17 cellular contexts compared by ENCODE assay signal in genomic region chr11:87368876-87369480, GRCh38.
A peak's percentile ranks its signal among the peaks of the same experiment; 100 is the strongest.
DNase-seq lines count a peak whose midpoint lies in the region; ATAC-seq and TF ChIP-seq lines count a peak whose summit lies in the region.
"Had no signal": no experiment of that assay in that cellular context is flagged by ENCODE, and none has a peak within 500 bp of the region (broad histone marks: within the 10 kb centered on the region; RNA-seq: fewer than 3 reads in every experiment).

No MANE protein-coding gene starts in this region.

- no peaks in the 10 kb centered on the region for H3K36me3 Mint-ChIP-seq in activated naive CD4-positive, alpha-beta T cell treated with anti-CD3 and anti-CD28 coated beads, Interleukin-2, amount 50 U/mL, for 72 hours

- no peak for ATAC-seq in HG02840 (IDR thresholded peaks at IDR 0.05; ENCODE audit: low FRiP score, unreplicated experiment)
- ATAC-seq in activated naive CD4-positive, alpha-beta T cell treated with anti-CD3 and anti-CD28 coated beads, Interleukin-2, amount 50 U/mL, for 72 hours, result no peak

- H3K4me3 ChIP-seq in cardiac fibroblast (replicated peaks in 1 of 2; ENCODE audit: low read depth in 2 of 2, low read length in 2 of 2), result no peak overlapping the region
- H3K4me3 ChIP-seq: adrenal gland, lung had no signal

- H3K9me3 Mint-ChIP-seq in activated naive CD4-positive, alpha-beta T cell treated with anti-CD3 and anti-CD28 coated beads, Interleukin-2, amount 50 U/mL, for 72 hours, result no peaks in the 10 kb centered on the region
- H3K9me3 Mint-ChIP-seq: H9 had no signal

- no peak overlapping the region for H3K27ac Mint-ChIP-seq in activated naive CD4-positive, alpha-beta T cell treated with anti-CD3 and anti-CD28 coated beads, Interleukin-2, amount 50 U/mL, for 72 hours

- TF ChIP-seq CTCF in cardiac fibroblast (IDR thresholded peaks at IDR 0.05; ENCODE audit: low read depth, low read length), result no peak

- DNase-seq in HPDE6-E6E7 (ENCODE audit: extremely low spot score) (peak; percentile 35), NCI-H2107 treated with DMSO at 0.1 percent for 48 hours (lab: John Stamatoyannopoulos, UW; ENCODE audit: unreplicated experiment) (peak; percentile 74), cardiac fibroblast (ENCODE audit: low read depth in 2 of 2) (peak; percentile 6 to 15), kidney tubule cell (ENCODE audit: low spot score) (peak; percentile 61), Kasumi-1 (lab: John Stamatoyannopoulos, UW) (no peak), DMS114 treated with DMSO at 0.1 percent for 48 hours (lab: John Stamatoyannopoulos, UW; ENCODE audit: unreplicated experiment) (no peak)
- DNase-seq in activated naive CD4-positive, alpha-beta T cell treated with anti-CD3 and anti-CD28 coated beads, Interleukin-2, amount 50 U/mL, for 72 hours (ENCODE audit: low spot score in 2 of 2), result no peak
- DNase-seq: activated CD4-positive, alpha-beta T cell treated with anti-CD3 and anti-CD28 coated beads for 1 hour; activated T-cell treated with anti-CD3 and anti-CD28 coated beads, Interleukin-2, amount 50 U/mL, for 1 hour; adrenal gland; GF-D8; H9; MV-4-11; occipital lobe; SW 1271 had no signal

Comparison
In these comparisons a context has a peak if more than half of its experiments do, and no peak if none do; other contexts are left out.
1. DNase-seq: peak in HPDE6-E6E7 (single experiment), NCI-H2107 treated with DMSO at 0.1 percent for 48 hours (single experiment), cardiac fibroblast (2 of 2) and kidney tubule cell (single experiment); none in Kasumi-1 (0 of 2), DMS114 treated with DMSO at 0.1 percent for 48 hours (single experiment) and activated naive CD4-positive, alpha-beta T cell treated with anti-CD3 and anti-CD28 coated beads, Interleukin-2, amount 50 U/mL, for 72 hours (0 of 2).